Comparison of ENCODE assay signal across 28 cellular contexts in genomic region chr6:101980924-101981323, GRCh38.
"Had no signal": no experiment of that assay in that cellular context is flagged by ENCODE, and none has a peak within 500 bp of the region (broad histone marks: within the 10 kb centered on the region; RNA-seq: fewer than 3 reads in every experiment).

No MANE protein-coding gene starts in this region.

- H3K4me1 ChIP-seq: ascending aorta, breast epithelium, colonic mucosa, esophagus muscularis mucosa, heart right ventricle had no signal

- H3K27ac ChIP-seq: ascending aorta, breast epithelium, cardiac muscle cell, colonic mucosa, dorsolateral prefrontal cortex, esophagus muscularis mucosa, heart right ventricle had no signal

- H3K4me3 ChIP-seq: ascending aorta, breast epithelium, cardiac muscle cell, colonic mucosa, dorsolateral prefrontal cortex, esophagus muscularis mucosa, heart right ventricle had no signal

- ATAC-seq: activated CD4-positive, alpha-beta T cell treated with anti-CD3 and anti-CD28 coated beads for 36 hours; activated CD8-positive, alpha-beta memory T cell treated with anti-CD3 and anti-CD28 coated beads, Interleukin-2, amount 10 ng/mL, durations not matched to agents 7 days and 5 days; activated CD8-positive, alpha-beta T cell treated with anti-CD3 and anti-CD28 coated beads, Interleukin-2, amount 10 ng/mL, durations not matched to agents 7 days and 5 days; activated naive CD8-positive, alpha-beta T cell treated with anti-CD3 and anti-CD28 coated beads, Interleukin-2, amount 50 U/mL, for 24 hours; heart right ventricle had no signal

- H3K36me3 ChIP-seq: ascending aorta, breast epithelium, cardiac muscle cell, colonic mucosa, esophagus muscularis mucosa, heart right ventricle had no signal

- H3K27me3 ChIP-seq: ascending aorta, breast epithelium, cardiac muscle cell, colonic mucosa, dorsolateral prefrontal cortex, esophagus muscularis mucosa, heart right ventricle had no signal

- H3K9me3 ChIP-seq: ascending aorta, breast epithelium, colonic mucosa, esophagus muscularis mucosa, heart right ventricle had no signal

- DNase-seq: activated CD4-positive, alpha-beta memory T cell treated with anti-CD3 and anti-CD28 coated beads for 36 hours; activated CD4-positive, alpha-beta T cell treated with anti-CD3 and anti-CD28 coated beads for 36 hours; activated CD4-positive, alpha-beta T cell treated with anti-CD3 and anti-CD28 coated beads, Interleukin-2, amount 10 ng/mL, durations not matched to agents 24 days and 14 days; activated CD4-positive, CD25-positive, alpha-beta regulatory T cell; activated CD4-positive, CD25-positive, alpha-beta regulatory T cell treated with anti-CD3 and anti-CD28 coated beads, Interleukin-2, amount 50 U/mL, for 72 hours; activated CD8-positive, alpha-beta memory T cell treated with anti-CD3 and anti-CD28 coated beads, Interleukin-2, amount 10 ng/mL, durations not matched to agents 7 days and 5 days; activated CD8-positive, alpha-beta memory T cell treated with anti-CD3 and anti-CD28 coated beads, Interleukin-2, amount 50 U/mL, for 4 hours; activated CD8-positive, alpha-beta T cell treated with anti-CD3 and anti-CD28 coated beads, Interleukin-2, amount 10 ng/mL, durations not matched to agents 7 days and 5 days; activated effector memory CD4-positive, alpha-beta T cell treated with anti-CD3 and anti-CD28 coated beads, Interleukin-2, amount 50 U/mL, for 16 hours; activated naive CD4-positive, alpha-beta T cell treated with anti-CD3 and anti-CD28 coated beads for 36 hours; activated naive CD8-positive, alpha-beta T cell treated with anti-CD3 and anti-CD28 coated beads for 36 hours; activated naive CD8-positive, alpha-beta T cell treated with anti-CD3 and anti-CD28 coated beads, Interleukin-2, amount 50 U/mL, for 24 hours; activated T-cell treated with anti-CD3 and anti-CD28 coated beads, Interleukin-2, amount 50 U/mL, for 1 hour; activated T-cell treated with anti-CD3 and anti-CD28 coated beads, Interleukin-2, amount 50 U/mL, for 48 hours; central memory CD4-positive, alpha-beta T cell; cerebellar nuclear complex; colonic mucosa; dorsolateral prefrontal cortex; effector memory CD4-positive, alpha-beta T cell; endodermal cell; erythroblast; glutamatergic neuron; heart right ventricle; T-helper 2 cell had no signal
